8 cellular contexts compared by ENCODE assay signal in the genomic region with DNA sequence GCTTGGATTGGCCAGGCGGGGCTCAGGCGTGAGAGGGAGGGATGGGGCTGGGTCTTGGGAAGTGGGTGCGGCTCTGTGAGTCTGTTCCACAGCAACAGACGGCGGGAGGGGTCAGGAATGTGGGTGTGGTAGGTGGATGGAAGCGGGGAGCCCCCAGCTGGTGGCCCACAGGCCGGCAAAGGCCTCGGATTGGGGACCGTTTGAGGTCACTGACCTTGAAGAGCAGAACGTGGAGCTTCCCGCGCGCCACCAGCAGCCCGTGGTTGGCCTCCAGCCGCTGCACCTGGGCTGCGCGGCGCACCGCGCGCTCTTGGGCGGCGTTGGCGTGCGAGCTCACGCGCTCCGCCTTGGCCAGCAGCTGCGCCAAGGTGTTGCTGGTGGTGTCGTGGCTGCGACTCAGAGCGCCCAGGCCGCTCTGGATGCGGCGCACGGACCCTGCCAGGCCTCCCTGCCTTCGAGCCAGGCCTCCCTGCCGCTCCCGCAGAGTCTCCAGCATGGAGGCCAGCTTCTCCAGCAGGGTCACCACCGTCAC. TPM values are rescaled to one million over a fixed set of nuclear protein-coding genes. Genes with fewer than 3 reads are reported as not detected.
DNase-seq lines count a peak whose midpoint lies in the region; ATAC-seq and TF ChIP-seq lines count a peak whose summit lies in the region.

No MANE protein-coding gene starts in this region.

- no peaks in the 10 kb centered on the region for H4K20me1 ChIP-seq in osteoblast (ENCODE audit: insufficient read depth, low read length)

- H3K4me3 ChIP-seq in osteoblast (ENCODE audit: insufficient read depth, low read length) = peak overlapping the region; percentile 86

- H3K27ac ChIP-seq in osteoblast (ENCODE audit: low read depth, low read length) = peak overlapping the region; percentile 99

- H3K4me1 ChIP-seq in osteoblast (ENCODE audit: insufficient read depth, low read length) = peaks cover 36% of the 10 kb centered on the region

- peak overlapping the region; percentile 81 for H2AFZ ChIP-seq in osteoblast (ENCODE audit: low read length)

- no peaks in the 10 kb centered on the region for H3K9me3 ChIP-seq in osteoblast (ENCODE audit: low read depth, low read length)

- H3K79me2 ChIP-seq in osteoblast (ENCODE audit: insufficient read depth, low read length) = peaks cover 18% of the 10 kb centered on the region

- no peaks in the 10 kb centered on the region for H3K27me3 ChIP-seq in osteoblast (ENCODE audit: insufficient read depth, low read length)

- H3K36me3 ChIP-seq in osteoblast (ENCODE audit: insufficient read depth, low read length) = peaks cover 3% of the 10 kb centered on the region

- no peak for TF ChIP-seq CTCF in osteoblast (IDR thresholded peaks at IDR 0.05; ENCODE audit: extremely low read depth, low read depth, low read length)

- DNase-seq in activated CD8-positive, alpha-beta memory T cell treated with anti-CD3 and anti-CD28 coated beads for 24 hours = peak; percentile 68
- DNase-seq in activated CD8-positive, alpha-beta memory T cell treated with anti-CD3 and anti-CD28 coated beads, Interleukin-2, amount 50 U/mL, for 4 hours = no peak
- DNase-seq in activated CD8-positive, alpha-beta memory T cell treated with anti-CD3 and anti-CD28 coated beads, Interleukin-2, amount 50 U/mL, for 48 hours = peak; percentile 77
- DNase-seq in fibroblast of the conjunctiva (ENCODE audit: low read depth) (peak; percentile 92), osteoblast (ENCODE audit: insufficient read length, low spot score, missing footprints) (peak; percentile 97), NOMO-1 (lab: John Stamatoyannopoulos, UW; ENCODE audit: unreplicated experiment in 2 of 2) (no peak), NCI-H1930 (lab: John Stamatoyannopoulos, UW) (no peak)

- peak; percentile 49 for ATAC-seq in HG03064 (IDR thresholded peaks at IDR 0.05; ENCODE audit: low read depth, unreplicated experiment)

- H3K4me2 ChIP-seq in osteoblast (ENCODE audit: insufficient read depth, low read length) = peak overlapping the region; percentile 92

RNA-seq across cellular contexts. Expression of a gene that starts 0.4 kb away (rescaled TPM):
- total RNA-seq in osteoblast = 271 and 314 TPM in 2 replicates

Comparison
In these comparisons a context has a peak if more than half of its experiments do, and no peak if none do; other contexts are left out.
1. DNase-seq: peak in activated CD8-positive, alpha-beta memory T cell treated with anti-CD3 and anti-CD28 coated beads for 24 hours (single experiment), activated CD8-positive, alpha-beta memory T cell treated with anti-CD3 and anti-CD28 coated beads, Interleukin-2, amount 50 U/mL, for 48 hours (single experiment), fibroblast of the conjunctiva (single experiment) and osteoblast (single experiment); none in activated CD8-positive, alpha-beta memory T cell treated with anti-CD3 and anti-CD28 coated beads, Interleukin-2, amount 50 U/mL, for 4 hours (single experiment), NOMO-1 (0 of 2) and NCI-H1930 (0 of 2).